In the genomic region with DNA sequence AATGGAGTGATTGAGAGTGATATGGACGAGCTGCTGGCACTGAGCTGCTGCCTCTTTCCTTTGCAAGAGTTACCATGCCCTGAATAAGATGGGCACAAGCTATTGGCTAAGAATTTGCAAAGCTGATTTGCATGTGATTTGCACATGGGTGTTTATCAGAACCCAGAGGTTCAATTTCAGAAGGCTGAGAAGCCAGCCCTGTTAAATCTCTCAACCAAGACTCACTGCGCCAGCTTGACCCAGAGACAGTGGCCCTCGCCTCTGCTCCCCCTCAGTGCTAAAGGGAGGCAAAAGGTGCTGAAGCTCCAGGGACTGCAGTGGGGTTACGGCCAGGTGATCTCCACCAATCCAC, we compare ENCODE assay signal across 1 cellular context.
TF ChIP-seq lines count a peak whose summit lies in the region.

No MANE protein-coding gene starts in this region.

TF ChIP-seq in endothelial cell of umbilical vein, 7 proteins besides CTCF, POLR2A, EP300 and RAD21:
- TF ChIP-seq POLR2AphosphoS5 (IDR thresholded peaks at IDR 0.05; ENCODE audit: insufficient read depth, low read depth, low read length): no peak
- no peak for TF ChIP-seq GATA2 (IDR thresholded peaks at IDR 0.05; ENCODE audit: insufficient read depth, insufficient read length, low read depth, low read length)
- TF ChIP-seq, protein P1, sequence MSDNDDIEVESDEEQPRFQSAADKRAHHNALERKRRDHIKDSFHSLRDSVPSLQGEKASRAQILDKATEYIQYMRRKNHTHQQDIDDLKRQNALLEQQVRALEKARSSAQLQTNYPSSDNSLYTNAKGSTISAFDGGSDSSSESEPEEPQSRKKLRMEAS (IDR thresholded peaks at IDR 0.05; ENCODE audit: insufficient read depth, insufficient read length): no peak
TF ChIP-seq in endothelial cell of umbilical vein: peak in this region for 0.
